Comparison of ENCODE assay signal across 28 cellular contexts in the genomic region with DNA sequence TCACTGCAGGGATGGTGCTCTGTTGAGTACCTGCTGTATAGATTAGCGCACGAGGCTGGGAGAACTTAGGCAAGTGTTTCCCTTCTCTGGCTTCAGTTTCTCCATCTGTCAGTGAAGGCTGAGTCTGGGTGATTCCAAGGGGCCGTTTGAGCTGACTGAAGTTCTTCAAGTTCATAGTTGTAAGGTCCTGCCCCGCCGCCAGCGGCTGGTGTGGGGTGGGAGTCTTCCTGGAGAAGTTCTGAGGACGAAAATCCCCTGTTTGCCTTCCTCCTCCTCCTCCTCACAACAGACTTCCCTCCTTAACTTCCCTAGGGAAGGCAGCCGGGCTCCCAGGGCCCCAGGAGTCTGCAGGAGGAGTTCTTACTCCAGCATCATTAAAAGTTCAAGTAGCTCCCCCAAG. TPM values are rescaled to one million over a fixed set of nuclear protein-coding genes. Genes with fewer than 3 reads are reported as not detected.
A peak's percentile ranks its signal among the peaks of the same experiment; 100 is the strongest.
DNase-seq lines count a peak whose midpoint lies in the region; ATAC-seq, FAIRE-seq and TF ChIP-seq lines count a peak whose summit lies in the region.
"Had no signal": no experiment of that assay in that cellular context is flagged by ENCODE, and none has a peak within 500 bp of the region (broad histone marks: within the 10 kb centered on the region; RNA-seq: fewer than 3 reads in every experiment).

No MANE protein-coding gene starts in this region.

- peaks cover 26% of the 10 kb centered on the region for H3K9me1 ChIP-seq in IMR-90 (ENCODE audit: insufficient read depth, low read length)

- H3K79me1 ChIP-seq in IMR-90 (ENCODE audit: low read depth in 1 of 2, low read length in 2 of 2): peaks cover 0 to 22% of the 10 kb centered on the region in 2 experiments; a peak in 2 of 4 replicates

- H3K4ac ChIP-seq in IMR-90 (ENCODE audit: low read depth, low read length): peak overlapping the region; percentile 96

- H3K27ac ChIP-seq in IMR-90 (ENCODE audit: insufficient read depth, low read length) (no peak overlapping the region), lung (ENCODE audit: low read depth in 1 of 2, low read length in 1 of 2) (peak overlapping the region in 1 of 2 donors; percentile 99), subcutaneous abdominal adipose tissue (ENCODE audit: low read depth, low read length) (peak overlapping the region; percentile 99)
- no peak overlapping the region for H3K27ac ChIP-seq in effector memory CD4-positive, alpha-beta T cell (ENCODE audit: insufficient read depth, low read length, poor library complexity, severe bottlenecking)
- H3K27ac ChIP-seq: cardiac muscle cell, KMS-11, right lobe of liver had no signal

- H2BK120ac ChIP-seq in IMR-90 (ENCODE audit: low read depth, low read length): peak overlapping the region; percentile 94

- no peak overlapping the region for H3K4me2 ChIP-seq in IMR-90 (ENCODE audit: low read depth, low read length)
- H3K4me2 ChIP-seq: KMS-11 had no signal

- intact Hi-C loops in IMR-90 (cut with micrococcal nuclease): no loop called here

- CTCF ChIA-PET in IMR-90 (lab: Yijun Ruan, JAX): interaction anchor here (1.4 to 4.1 kb wide), 3 partner anchors 22 to 114 kb away, joined by 3 to 21 read pairs (median 3); no protein-coding TSS in a partner anchor

- no peak overlapping the region for H3K4me3 ChIP-seq in IMR-90 (ENCODE audit: insufficient read depth, low read depth, low read length)
- H3K4me3 ChIP-seq in adipocyte (ENCODE audit: low read length): no peak overlapping the region
- no peak overlapping the region for H3K4me3 ChIP-seq in lung
- no peak overlapping the region for H3K4me3 ChIP-seq in subcutaneous abdominal adipose tissue (ENCODE audit: low read depth in 1 of 5, low read length in 5 of 5)
- H3K4me3 ChIP-seq in effector memory CD4-positive, alpha-beta T cell (ENCODE audit: insufficient read depth, low read depth, low read length, poor library complexity, severe bottlenecking): no peak overlapping the region
- H3K4me3 ChIP-seq: cardiac muscle cell, dorsolateral prefrontal cortex, right lobe of liver had no signal

- H4K5ac ChIP-seq in IMR-90 (ENCODE audit: low read depth, low read length): no peak overlapping the region; the same call in 1 of the 2 replicates

- TF ChIP-seq POLR2A in IMR-90 (IDR thresholded peaks at IDR 0.05; ENCODE audit: low read depth, low read length) (no peak), erythroblast (IDR thresholded peaks at IDR 0.05; ENCODE audit: low read length) (no peak)

- H2AFZ ChIP-seq in IMR-90 (replicated peaks; ENCODE audit: low read length, poor library complexity): peak overlapping the region; percentile 37

- H3K27me3 ChIP-seq in IMR-90 (ENCODE audit: control insufficient read depth, insufficient read depth, low read length) (no peaks in the 10 kb centered on the region), adipocyte (replicated peaks; ENCODE audit: control insufficient read depth, insufficient read depth, low read length) (no peaks in the 10 kb centered on the region), lung (ENCODE audit: control insufficient read depth, insufficient read depth) (no peaks in the 10 kb centered on the region), subcutaneous abdominal adipose tissue (ENCODE audit: control insufficient read depth in 5 of 5, insufficient read depth in 4 of 5, low read length in 5 of 5) (peaks cover 0 to 3% (median 0%) of the 10 kb centered on the region in 5 donors)
- H3K27me3 ChIP-seq in effector memory CD4-positive, alpha-beta T cell (replicated peaks; ENCODE audit: control insufficient read depth, insufficient read depth, low read length, poor library complexity, severe bottlenecking): no peaks in the 10 kb centered on the region
- H3K27me3 ChIP-seq: dorsolateral prefrontal cortex, right lobe of liver had no signal

- no peak for FAIRE-seq in RCC 7860 (lab: Jason Lieb, UNC)
- FAIRE-seq: HTR-8/SVneo, TTC549 had no signal

- in situ Hi-C loops in IMR-90 (cut with MboI; ENCODE audit: low sequenced_read_pairs): loop anchor here (5.0 kb wide), 1 partner anchor 43 kb away; no protein-coding TSS in a partner anchor

- H3K4me1 ChIP-seq in IMR-90 (ENCODE audit: control insufficient read depth, insufficient read depth, low read length) (peaks cover 42% of the 10 kb centered on the region), adipocyte (ENCODE audit: control insufficient read depth, insufficient read depth, low read length) (peaks cover 49% of the 10 kb centered on the region), lung (ENCODE audit: control insufficient read depth in 2 of 2, insufficient read depth in 2 of 2, low read length in 2 of 2) (peaks cover 0 to 42% of the 10 kb centered on the region in 2 donors), subcutaneous abdominal adipose tissue (ENCODE audit: control insufficient read depth in 5 of 5, insufficient read depth in 5 of 5, low read length in 5 of 5) (peaks cover 40 to 61% (median 57%) of the 10 kb centered on the region in 5 donors)
- H3K4me1 ChIP-seq in effector memory CD4-positive, alpha-beta T cell (ENCODE audit: control insufficient read depth, insufficient read depth, low read length, poor library complexity, severe bottlenecking): peaks cover 28% of the 10 kb centered on the region

- H2BK20ac ChIP-seq in IMR-90 (ENCODE audit: low read depth, low read length): peak overlapping the region; percentile 96

- DNase-seq in IMR-90 (no peak), adipocyte (ENCODE audit: low read depth) (no peak), lung (ENCODE audit: low spot score) (peak; percentile 28), RCC 7860 (ENCODE audit: low spot score) (no peak), erythroblast (lab: John Stamatoyannopoulos, UW) (no peak)
- no peak for DNase-seq in effector memory CD4-positive, alpha-beta T cell
- DNase-seq: activated CD4-positive, alpha-beta T cell treated with anti-CD3 and anti-CD28 coated beads for 1 hour; activated CD8-positive, alpha-beta memory T cell treated with anti-CD3 and anti-CD28 coated beads for 24 hours; activated naive CD4-positive, alpha-beta T cell treated with Interleukin-2 at 50 U/mL for 16 hours; activated T-cell treated with anti-CD3 and anti-CD28 coated beads, Interleukin-2, amount 50 U/mL, for 4 hours; amniotic stem cell; CD4-positive, CD25-positive, alpha-beta regulatory T cell; dorsolateral prefrontal cortex; foreskin melanocyte; NCI-H1694 treated with DMSO at 0.1 percent for 48 hours; NCI-H69; occipital lobe; right lobe of liver; SHP77; stimulated activated CD4-positive, alpha-beta T cell treated with anti-CD3 and anti-CD28 coated beads, Interleukin-15, amount 100 ng/mL, for 24 hours had no signal

- H4K8ac ChIP-seq in IMR-90 (ENCODE audit: low read depth in 2 of 2, low read length in 2 of 2): peak overlapping the region in 1 of 2 experiments; percentile 94; a peak in 2 of 4 replicates

- no peaks in the 10 kb centered on the region for H4K20me1 ChIP-seq in IMR-90 (ENCODE audit: insufficient read depth, low read length)

- BruUV-seq in IMR-90 (replicated peaks; lab: Mats Ljungman, UMichigan): no TSS peak

- H3K36me3 ChIP-seq in IMR-90 (ENCODE audit: control insufficient read depth, insufficient read depth, low read length): no peaks in the 10 kb centered on the region
- H3K36me3 ChIP-seq in adipocyte (ENCODE audit: control insufficient read depth, insufficient read depth, low read length, severe bottlenecking): no peaks in the 10 kb centered on the region
- no peaks in the 10 kb centered on the region for H3K36me3 ChIP-seq in lung (ENCODE audit: control insufficient read depth in 2 of 2, insufficient read depth in 2 of 2, low read length in 2 of 2)
- no peaks in the 10 kb centered on the region for H3K36me3 ChIP-seq in subcutaneous abdominal adipose tissue (ENCODE audit: control insufficient read depth in 5 of 5, insufficient read depth in 5 of 5, low read length in 5 of 5)
- H3K36me3 ChIP-seq in effector memory CD4-positive, alpha-beta T cell (ENCODE audit: control insufficient read depth, insufficient read depth, low read length): no peaks in the 10 kb centered on the region
- H3K36me3 ChIP-seq: cardiac muscle cell, right lobe of liver had no signal

- H3K14ac ChIP-seq in IMR-90 (replicated peaks; ENCODE audit: low read depth, low read length): peak overlapping the region; percentile 69

- ATAC-seq in IMR-90 (ENCODE audit: low read depth): no peak
- ATAC-seq in lung (ENCODE audit: insufficient read depth, low FRiP score): no peak
- ATAC-seq in HG03095 (IDR thresholded peaks at IDR 0.05; ENCODE audit: unreplicated experiment): no peak
- ATAC-seq: activated T-cell treated with anti-CD3 and anti-CD28 coated beads, Interleukin-2, amount 50 U/mL, for 4 hours; right lobe of liver had no signal

- peak overlapping the region; percentile 79; the same call in 2 of the 3 replicates for H2BK15ac ChIP-seq in IMR-90 (ENCODE audit: low read depth, low read length)

- peak overlapping the region; percentile 97 for H4K91ac ChIP-seq in IMR-90 (ENCODE audit: insufficient read depth, low read depth, low read length)

- H3K9ac ChIP-seq in IMR-90 (ENCODE audit: low read depth, low read length) (no peak overlapping the region), adipocyte (ENCODE audit: low read length) (peak overlapping the region; percentile 100), subcutaneous abdominal adipose tissue (ENCODE audit: low read length in 5 of 5) (no peak overlapping the region)
- H3K9ac ChIP-seq: KMS-11 had no signal

- peak overlapping the region; percentile 87 for H2AK5ac ChIP-seq in IMR-90 (ENCODE audit: low read depth, low read length)

- no peak overlapping the region for H3K18ac ChIP-seq in IMR-90 (ENCODE audit: low read depth, low read length)

- no peak overlapping the region; the same call in 1 of the 2 replicates for H3K23ac ChIP-seq in IMR-90 (ENCODE audit: low read depth, low read length)

- dilution Hi-C loops in IMR-90 (cut with HindIII; ENCODE audit: low sequenced_read_pairs, unreplicated experiment): no loop called here

- no peak overlapping the region for H2AK9ac ChIP-seq in IMR-90 (replicated peaks; ENCODE audit: low read depth, low read length, poor library complexity)

- POLR2A ChIA-PET in IMR-90 (lab: Charles Lee; ENCODE audit: unreplicated experiment): no interaction called here

- H3K56ac ChIP-seq in IMR-90 (ENCODE audit: extremely low read depth, insufficient read depth, low read length): no peak overlapping the region

- WGBS in IMR-90 (ENCODE audit: extremely low coverage in 2 of 2, insufficient read length in 1 of 2), 2 experiments: no CpG with 5 or more reads among the region's 8 CpGs
- 59 to 67% methylated on average over 8 of the region's 8 CpGs for WGBS in lung, 2 donors

- no peak overlapping the region for H2BK5ac ChIP-seq in IMR-90 (ENCODE audit: low read depth, low read length, poor library complexity, severe bottlenecking)

- no peaks in the 10 kb centered on the region for H3K9me3 ChIP-seq in IMR-90 (ENCODE audit: control insufficient read depth, insufficient read depth, low read length)
- H3K9me3 ChIP-seq in adipocyte (ENCODE audit: control insufficient read depth, low read length): no peaks in the 10 kb centered on the region
- no peaks in the 10 kb centered on the region for H3K9me3 ChIP-seq in lung (ENCODE audit: control insufficient read depth in 2 of 2, insufficient read depth in 1 of 2, low read length in 1 of 2)
- H3K9me3 ChIP-seq in subcutaneous abdominal adipose tissue (ENCODE audit: control insufficient read depth in 5 of 5, low read length in 5 of 5): no peaks in the 10 kb centered on the region
- no peaks in the 10 kb centered on the region for H3K9me3 ChIP-seq in effector memory CD4-positive, alpha-beta T cell (ENCODE audit: control insufficient read depth, low read length)
- H3K9me3 ChIP-seq: right lobe of liver had no signal

- TF ChIP-seq CTCF in IMR-90 (conservative IDR thresholded peaks at IDR 0.05; ENCODE audit: low read depth, low read length): no peak
- no peak for TF ChIP-seq CTCF in lung (IDR thresholded peaks at IDR 0.05; ENCODE audit: control extremely low read depth, extremely low read depth)

- no peak for TF ChIP-seq RAD21 in IMR-90 (IDR thresholded peaks at IDR 0.05; ENCODE audit: low read length)

RNA-seq across cellular contexts. Expression of gene HRCT1, which starts 1.7 kb away (rescaled TPM):
- total RNA-seq in IMR-90 (2012; rRNA removed) (1.1 and 1.7 TPM in 2 replicates), lung (10 to 100 TPM in 1 of 2 donors, not detected in 1; 14.1 TPM)
- polyA plus RNA-seq in IMR-90 (2012; rRNA removed) (3.9 and 4.4 TPM in 2 replicates), lung (1 to 10 TPM; 1.7 to 6.3 TPM)
- polyA plus RNA-seq in IMR-90 (2012; cell fraction: cytosol; rRNA removed): 3.5 and 3.6 TPM in 2 replicates
- 1.0 and 1.6 TPM in 2 replicates for polyA plus RNA-seq in IMR-90 (2012; cell fraction: nucleus; rRNA removed; ENCODE audit: low replicate concordance)
- total RNA-seq: activated T-cell treated with anti-CD3 and anti-CD28 coated beads, Interleukin-2, amount 50 U/mL, for 4 hours; cardiac muscle cell; CD4-positive, CD25-positive, alpha-beta regulatory T cell; epithelial cell of proximal tubule; occipital lobe had no signal
- polyA plus RNA-seq: cardiac muscle cell; CD4-positive, CD25-positive, alpha-beta regulatory T cell had no signal

RNA-seq across cellular contexts. Expression of gene SPAAR, which starts 5.0 kb away (rescaled TPM):
- total RNA-seq in IMR-90 (2012; rRNA removed) (0.18 and 0.28 TPM in 2 replicates), lung (1 to 10 TPM; 3.7 to 6.7 TPM)
- polyA plus RNA-seq in IMR-90 (2012; rRNA removed) (0.24 and 0.32 TPM in 2 replicates), lung (1 to 10 TPM; 5.7 to 5.8 TPM)
- 0.23 TPM in 2 replicates for polyA plus RNA-seq in IMR-90 (2012; cell fraction: cytosol; rRNA removed)
- 0.59 and 0.69 TPM in 2 replicates for polyA plus RNA-seq in IMR-90 (2012; cell fraction: nucleus; rRNA removed; ENCODE audit: low replicate concordance)
- total RNA-seq: activated T-cell treated with anti-CD3 and anti-CD28 coated beads, Interleukin-2, amount 50 U/mL, for 4 hours; CD4-positive, CD25-positive, alpha-beta regulatory T cell; myocyte had no signal
- polyA plus RNA-seq: CD4-positive, CD25-positive, alpha-beta regulatory T cell had no signal

RNA-seq across cellular contexts. Expression of gene OR13J1, which starts 34.1 kb away (rescaled TPM):
- total RNA-seq in IMR-90 (2012; rRNA removed): not detected in 2 replicates
- polyA plus RNA-seq in IMR-90 (2012; rRNA removed): not detected in 2 replicates
- polyA plus RNA-seq in IMR-90 (2012; cell fraction: cytosol; rRNA removed): not detected in 2 replicates
- not detected in 2 replicates for polyA plus RNA-seq in IMR-90 (2012; cell fraction: nucleus; rRNA removed; ENCODE audit: low replicate concordance)
- total RNA-seq in lung: not detected
- polyA plus RNA-seq in lung: not detected
- total RNA-seq: activated T-cell treated with anti-CD3 and anti-CD28 coated beads, Interleukin-2, amount 50 U/mL, for 4 hours; cardiac muscle cell; CD4-positive, CD25-positive, alpha-beta regulatory T cell; dorsolateral prefrontal cortex; epithelial cell of proximal tubule; myocyte; occipital lobe; right lobe of liver had no signal
- polyA plus RNA-seq: cardiac muscle cell; CD4-positive, CD25-positive, alpha-beta regulatory T cell had no signal

RNA-seq across cellular contexts. Expression of gene OR2S2, which starts 53.6 kb away (rescaled TPM):
- 0.56 and 0.90 TPM in 2 replicates for total RNA-seq in IMR-90 (2012; rRNA removed)
- 0.20 and 0.46 TPM in 2 replicates for polyA plus RNA-seq in IMR-90 (2012; rRNA removed)
- 0.32 TPM in 2 replicates for polyA plus RNA-seq in IMR-90 (2012; cell fraction: cytosol; rRNA removed)
- 0.72 and 1.7 TPM in 2 replicates for polyA plus RNA-seq in IMR-90 (2012; cell fraction: nucleus; rRNA removed; ENCODE audit: low replicate concordance)
- total RNA-seq in lung: not detected
- not detected for polyA plus RNA-seq in lung
- total RNA-seq: activated T-cell treated with anti-CD3 and anti-CD28 coated beads, Interleukin-2, amount 50 U/mL, for 4 hours; cardiac muscle cell; CD4-positive, CD25-positive, alpha-beta regulatory T cell; epithelial cell of proximal tubule; myocyte; occipital lobe; right lobe of liver had no signal
- polyA plus RNA-seq: cardiac muscle cell; CD4-positive, CD25-positive, alpha-beta regulatory T cell had no signal
